ENCODE assay signal across 11 cellular contexts in genomic region chr10:35208536-35208935, GRCh38.
A peak's percentile ranks its signal among the peaks of the same experiment; 100 is the strongest.
DNase-seq lines count a peak whose midpoint lies in the region; ATAC-seq and TF ChIP-seq lines count a peak whose summit lies in the region.
"Had no signal": no experiment of that assay in that cellular context is flagged by ENCODE, and none has a peak within 500 bp of the region (broad histone marks: within the 10 kb centered on the region; RNA-seq: fewer than 3 reads in every experiment).

No MANE protein-coding gene starts in this region.

- H3K27ac ChIP-seq in left lung (no peak overlapping the region), smooth muscle cell (ENCODE audit: low read depth) (no peak overlapping the region)

- H3K4me3 ChIP-seq in left lung (no peak overlapping the region), smooth muscle cell (no peak overlapping the region)

- intact Hi-C loops in left lung (cut with DNase I), result no loop called here

- no peak for TF ChIP-seq CTCF in left lung (IDR thresholded peaks at IDR 0.05)
- TF ChIP-seq CTCF in smooth muscle cell (IDR thresholded peaks at IDR 0.05; ENCODE audit: borderline replicate concordance, insufficient read depth, poor library complexity, severe bottlenecking), result no peak

- H3K36me3 ChIP-seq in left lung, result peaks cover 0 to 15% of the 10 kb centered on the region in 2 donors
- H3K36me3 ChIP-seq in smooth muscle cell (ENCODE audit: low read depth), result no peaks in the 10 kb centered on the region

- 95% methylated on average over 5 of the region's 5 CpGs for WGBS in smooth muscle cell (ENCODE audit: low lambda C conversion rate)

- H3K27me3 ChIP-seq in left lung (no peaks in the 10 kb centered on the region), smooth muscle cell (ENCODE audit: low read depth) (no peaks in the 10 kb centered on the region)

- DNase-seq in stimulated activated naive CD4-positive, alpha-beta T cell treated with Interleukin-2 at 50 U/mL for 16 hours (lab: John Stamatoyannopoulos, UW), result peak; percentile 31
- DNase-seq in stimulated activated naive CD4-positive, alpha-beta T cell (lab: John Stamatoyannopoulos, UW), result no peak
- peak; percentile 73 for DNase-seq in activated effector memory CD4-positive, alpha-beta T cell treated with anti-CD3 and anti-CD28 coated beads, Interleukin-2, amount 50 U/mL, for 16 hours
- no peak for DNase-seq in NCI-H345 (lab: John Stamatoyannopoulos, UW)
- no peak for DNase-seq in HCEC 1CT
- DNase-seq in left lung, result no peak
- no peak for DNase-seq in smooth muscle cell (lab: John Stamatoyannopoulos, UW; ENCODE audit: unreplicated experiment)
- DNase-seq: COR-L47, IMR-90, right cardiac atrium had no signal

- H3K79me2 ChIP-seq in smooth muscle cell (ENCODE audit: low read depth), result peaks cover 6% of the 10 kb centered on the region

- H3F3A ChIP-seq in smooth muscle cell (ENCODE audit: low read depth), result no peaks in the 10 kb centered on the region

- no peak overlapping the region for H2AFZ ChIP-seq in smooth muscle cell (ENCODE audit: low read depth)

- no peaks in the 10 kb centered on the region for H3K9me3 ChIP-seq in left lung
- no peaks in the 10 kb centered on the region for H3K9me3 ChIP-seq in smooth muscle cell (replicated peaks; ENCODE audit: low read depth)

- no peak overlapping the region for H3K9ac ChIP-seq in smooth muscle cell (ENCODE audit: low read depth)

- no peaks in the 10 kb centered on the region for H4K20me1 ChIP-seq in smooth muscle cell (ENCODE audit: low read depth)

- peak; percentile 74 for ATAC-seq in HG03097 (IDR thresholded peaks at IDR 0.05; ENCODE audit: low FRiP score, unreplicated experiment)
- ATAC-seq in left lung, result no peak
- ATAC-seq: right cardiac atrium had no signal

- H3K4me1 ChIP-seq in left lung, result no peaks in the 10 kb centered on the region
- peaks cover 19% of the 10 kb centered on the region for H3K4me1 ChIP-seq in smooth muscle cell (ENCODE audit: low read depth)

- no peak overlapping the region for H3K4me2 ChIP-seq in smooth muscle cell

Comparison
In these comparisons a context has a peak if more than half of its experiments do, and no peak if none do; other contexts are left out.
1. DNase-seq: peak in stimulated activated naive CD4-positive, alpha-beta T cell treated with Interleukin-2 at 50 U/mL for 16 hours (single experiment) and activated effector memory CD4-positive, alpha-beta T cell treated with anti-CD3 and anti-CD28 coated beads, Interleukin-2, amount 50 U/mL, for 16 hours (single experiment); none in stimulated activated naive CD4-positive, alpha-beta T cell (0 of 6), NCI-H345 (single experiment), HCEC 1CT (single experiment), left lung (0 of 2) and smooth muscle cell (single experiment).